8 cellular contexts compared by ENCODE assay signal in the genomic region with DNA sequence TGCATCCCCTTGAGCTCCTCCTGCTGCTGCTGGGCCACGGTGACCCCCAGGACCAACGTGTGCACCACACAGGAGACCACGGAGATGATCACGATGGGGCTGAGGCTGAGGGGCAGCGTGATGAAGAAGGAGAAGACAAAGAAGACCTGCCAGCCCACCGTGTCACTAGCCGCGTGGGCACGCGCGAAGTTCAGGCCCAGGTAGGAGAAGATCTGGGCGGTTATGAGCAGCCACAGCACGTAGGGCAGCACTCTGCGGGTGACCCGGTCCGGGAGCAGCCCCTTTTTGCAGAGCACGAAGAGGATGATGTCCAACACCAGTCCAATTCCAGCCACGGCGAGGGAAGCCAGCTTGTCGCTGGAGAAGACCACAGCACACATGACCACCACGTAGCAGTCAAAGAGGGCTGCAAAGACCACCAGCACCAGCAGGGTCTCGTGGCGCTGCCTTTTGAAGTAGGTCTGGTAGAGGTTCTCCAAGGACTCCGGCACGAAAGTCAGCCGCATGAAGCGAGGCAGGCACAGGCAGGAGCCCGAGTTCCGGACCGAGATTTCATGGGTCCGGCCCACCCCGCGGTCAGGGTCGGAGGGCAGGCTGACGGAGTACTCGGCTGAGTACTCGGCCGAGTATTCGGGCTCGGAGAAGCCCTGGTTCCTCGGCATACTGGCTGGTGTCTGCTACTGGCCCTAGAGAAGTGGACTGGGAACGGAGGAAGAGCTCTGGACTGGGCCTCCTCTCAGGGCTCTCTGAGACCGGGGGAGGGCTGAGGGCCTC. TPM values are rescaled to one million over a fixed set of nuclear protein-coding genes. Genes with fewer than 3 reads are reported as not detected.
DNase-seq lines count a peak whose midpoint lies in the region; ATAC-seq and TF ChIP-seq lines count a peak whose summit lies in the region.

No MANE protein-coding gene starts in this region.

- no peak overlapping the region for H3K27ac ChIP-seq in HUES64 (ENCODE audit: low read depth, low read length)
- no peak overlapping the region for H3K27ac ChIP-seq in naive thymus-derived CD4-positive, alpha-beta T cell (ENCODE audit: low read depth, low read length)

- intact Hi-C loops in naive thymus-derived CD4-positive, alpha-beta T cell (cut with micrococcal nuclease) = no loop called here

- H3K27me3 Mint-ChIP-seq in naive thymus-derived CD4-positive, alpha-beta T cell = peaks cover 0 to 4% (median 0%) of the 10 kb centered on the region in 5 donors

- H3K9ac ChIP-seq in HUES64 (ENCODE audit: low read depth, low read length) = peak overlapping the region; percentile 53; the same call in 1 of the 2 replicates

- peaks cover 0 to 1% (median 0%) of the 10 kb centered on the region in 11 donors for H3K9me3 Mint-ChIP-seq in naive thymus-derived CD4-positive, alpha-beta T cell

- peaks cover 0 to 9% (median 4%) of the 10 kb centered on the region in 5 donors for H3K36me3 Mint-ChIP-seq in naive thymus-derived CD4-positive, alpha-beta T cell

- CTCF ChIA-PET in AG04449 (lab: Yijun Ruan, JAX) = no interaction called here
- CTCF ChIA-PET in naive thymus-derived CD4-positive, alpha-beta T cell (lab: Charles Lee) = interaction anchor here (0.5 kb wide), 1 partner anchor 37 kb away, joined by 4 read pairs; no protein-coding TSS in a partner anchor

- H3K4me3 ChIP-seq in AG04449 (ENCODE audit: low read depth, low read length) (peak overlapping the region; percentile 62), HUES64 (ENCODE audit: low read length) (peak overlapping the region; percentile 58), cardiac fibroblast (replicated peaks in 1 of 2; ENCODE audit: low read depth in 2 of 2, low read length in 2 of 2) (peak overlapping the region; percentile 58 to 60)
- peak overlapping the region; percentile 40 for H3K4me3 ChIP-seq in naive thymus-derived CD4-positive, alpha-beta T cell (ENCODE audit: low read length)

- H3K27ac Mint-ChIP-seq in naive thymus-derived CD4-positive, alpha-beta T cell = peak overlapping the region in 6 of 9 donors; percentile 32 to 81 (median 64)

- 96% methylated on average over 43 of the region's 43 CpGs for WGBS in HUES64

- no peaks in the 10 kb centered on the region for H3K9me3 ChIP-seq in HUES64 (ENCODE audit: insufficient read depth, low read depth, low read length)
- no peaks in the 10 kb centered on the region for H3K9me3 ChIP-seq in naive thymus-derived CD4-positive, alpha-beta T cell (ENCODE audit: control insufficient read depth in 2 of 3, low read length in 3 of 3)

- peaks cover 18 to 38% (median 32%) of the 10 kb centered on the region in 7 donors for H3K4me1 Mint-ChIP-seq in naive thymus-derived CD4-positive, alpha-beta T cell

- POLR2A ChIA-PET in AG04449 (lab: Yijun Ruan, JAX) = no interaction called here
- POLR2A ChIA-PET in naive thymus-derived CD4-positive, alpha-beta T cell (lab: Charles Lee) = interaction anchor here (1.1 kb wide), 1 partner anchor 30 kb away, joined by 3 read pairs; no protein-coding TSS in a partner anchor

- H3K36me3 ChIP-seq in HUES64 (ENCODE audit: insufficient read depth, low read length) = no peaks in the 10 kb centered on the region
- no peaks in the 10 kb centered on the region for H3K36me3 ChIP-seq in naive thymus-derived CD4-positive, alpha-beta T cell (ENCODE audit: control insufficient read depth in 2 of 3, insufficient read depth in 3 of 3, low read length in 3 of 3)

- peak overlapping the region; percentile 85 to 93 (median 92) for H3K4me3 Mint-ChIP-seq in naive thymus-derived CD4-positive, alpha-beta T cell

- DNase-seq in AG04449 (ENCODE audit: low read depth, low spot score) = no peak
- DNase-seq in cardiac fibroblast (ENCODE audit: low read depth in 2 of 2) = no peak
- DNase-seq in naive thymus-derived CD4-positive, alpha-beta T cell = no peak
- no peak for DNase-seq in GM20000 (ENCODE audit: low spot score)
- no peak for DNase-seq in globus pallidus (ENCODE audit: low spot score)
- DNase-seq in HCEC 1CT = no peak

- H3K4me1 ChIP-seq in HUES64 (ENCODE audit: insufficient read depth, low read length) = peaks cover 11% of the 10 kb centered on the region; the same call in 1 of the 2 replicates
- peaks cover 16 to 17% of the 10 kb centered on the region in 2 donors for H3K4me1 ChIP-seq in naive thymus-derived CD4-positive, alpha-beta T cell (ENCODE audit: control insufficient read depth in 2 of 2, insufficient read depth in 2 of 2, low read length in 2 of 2)

- TF ChIP-seq CTCF in AG04449 (IDR thresholded peaks at IDR 0.05; ENCODE audit: insufficient read depth, low read length, missing control alignments) (no peak), cardiac fibroblast (IDR thresholded peaks at IDR 0.05; ENCODE audit: low read depth, low read length) (no peak), GM20000 (IDR thresholded peaks at IDR 0.05; ENCODE audit: extremely low read depth, missing control alignments) (no peak)

- no peak for ATAC-seq in naive thymus-derived CD4-positive, alpha-beta T cell
- ATAC-seq in HG02763 (IDR thresholded peaks at IDR 0.05; ENCODE audit: unreplicated experiment) = no peak

- H3K27me3 ChIP-seq in HUES64 (ENCODE audit: insufficient read depth, low read length) = peaks cover 11% of the 10 kb centered on the region; the same call in 1 of the 2 replicates
- no peaks in the 10 kb centered on the region for H3K27me3 ChIP-seq in naive thymus-derived CD4-positive, alpha-beta T cell (ENCODE audit: control insufficient read depth in 2 of 2, insufficient read depth in 2 of 2, low read length in 2 of 2)

RNA-seq across cellular contexts. Expression of a gene that starts 1.5 kb away (rescaled TPM):
- 15.4 TPM for polyA plus RNA-seq in HUES64 (2013, experiment 1 of 2)
- 18.1 TPM for polyA plus RNA-seq in HUES64 (2013, experiment 2 of 2)
- 10 to 100 TPM in 3 of 5 experiments, 1 to 10 TPM in 2; 4.4 to 44.7 (median 18.7) TPM for total RNA-seq in naive thymus-derived CD4-positive, alpha-beta T cell
- 1 to 10 TPM; 2.0 to 4.1 TPM for polyA plus RNA-seq in naive thymus-derived CD4-positive, alpha-beta T cell

RNA-seq across cellular contexts. Expression of a gene that starts 53.2 kb away (rescaled TPM):
- 1.8 TPM for polyA plus RNA-seq in HUES64 (2013, experiment 1 of 2)
- 2.2 TPM for polyA plus RNA-seq in HUES64 (2013, experiment 2 of 2)
- 10 to 100 TPM in 4 of 5 experiments, 1 to 10 TPM in 1; 5.9 to 22.0 (median 18.1) TPM for total RNA-seq in naive thymus-derived CD4-positive, alpha-beta T cell
- polyA plus RNA-seq in naive thymus-derived CD4-positive, alpha-beta T cell = 1 to 10 TPM; 3.0 to 6.2 TPM
